In genomic region chr1:31372961-31373896, GRCh38 we compare ENCODE assay signal across 8 cellular contexts. TPM values are rescaled to one million over a fixed set of nuclear protein-coding genes. Genes with fewer than 3 reads are reported as not detected.
DNase-seq lines count a peak whose midpoint lies in the region; ATAC-seq, FAIRE-seq and TF ChIP-seq lines count a peak whose summit lies in the region.

FABP3 (minus strand) TSS chr1:31373076; CDS start chr1:31373014, 62 bp downstream.

- ATAC-seq in activated CD4-positive, CD25-positive, alpha-beta regulatory T cell treated with anti-CD3 and anti-CD28 coated beads, Interleukin-2, amount 50 U/mL, for 24 hours: peak; percentile 41 to 53
- peak; percentile 69 to 82 (median 78) for ATAC-seq in pancreas
- ATAC-seq in HG03520 (IDR thresholded peaks at IDR 0.05; ENCODE audit: unreplicated experiment): no peak
- no peak for ATAC-seq in GM21619 (IDR thresholded peaks at IDR 0.05; ENCODE audit: unreplicated experiment)

- H3K27me3 Mint-ChIP-seq in astrocyte (ENCODE audit: low read depth, unreplicated experiment): no peaks in the 10 kb centered on the region

- peak within 1 kb of the TSS; percentile 84 for H3K9ac ChIP-seq in astrocyte (ENCODE audit: low read length)

- intact Hi-C loops in pancreas (cut with DNase I): no loop called here

- H3K4me3 ChIP-seq in astrocyte (ENCODE audit: insufficient read depth, low read depth, low read length): peak within 1 kb of the TSS; percentile 62
- peak within 1 kb of the TSS; percentile 58 to 59 for H3K4me3 ChIP-seq in right atrium auricular region
- peak within 1 kb of the TSS in 2 of 4 donors; percentile 20 to 35 for H3K4me3 ChIP-seq in pancreas

- no peaks in the 10 kb centered on the region for H4K20me1 ChIP-seq in astrocyte (ENCODE audit: insufficient read depth, low read length)

- H3K4me1 ChIP-seq in astrocyte (ENCODE audit: insufficient read depth, low read length): peaks cover 27% of the 10 kb centered on the region
- peaks cover 0 to 32% of the 10 kb centered on the region in 2 donors for H3K4me1 ChIP-seq in right atrium auricular region
- peaks cover 7 to 21% (median 7%) of the 10 kb centered on the region in 3 donors for H3K4me1 ChIP-seq in pancreas

- H2AFZ ChIP-seq in astrocyte (ENCODE audit: low read depth, low read length): peak within 1 kb of the TSS; percentile 94

- H3K36me3 ChIP-seq in astrocyte (ENCODE audit: insufficient read depth, low read length) (no peaks in the 10 kb centered on the region), right atrium auricular region (peaks cover 39% of the 10 kb centered on the region), pancreas (no peaks in the 10 kb centered on the region)

- H3K4me1 Mint-ChIP-seq in astrocyte (ENCODE audit: low read depth, unreplicated experiment): peaks cover 28% of the 10 kb centered on the region

- peaks cover 6% of the 10 kb centered on the region for H3K36me3 Mint-ChIP-seq in astrocyte (ENCODE audit: low read depth, unreplicated experiment)

- no peak for FAIRE-seq in astrocyte (lab: Jason Lieb, UNC)
- no peak for FAIRE-seq in pancreas (lab: Jason Lieb, UNC)

- peak within 1 kb of the TSS; percentile 95 for H3K27ac Mint-ChIP-seq in astrocyte (ENCODE audit: unreplicated experiment)

- no peaks in the 10 kb centered on the region for H3K27me3 ChIP-seq in astrocyte (ENCODE audit: insufficient read depth, low read length)
- H3K27me3 ChIP-seq in right atrium auricular region: no peaks in the 10 kb centered on the region
- H3K27me3 ChIP-seq in pancreas: no peaks in the 10 kb centered on the region

- peak within 1 kb of the TSS; percentile 76 for H3K4me3 Mint-ChIP-seq in astrocyte (ENCODE audit: unreplicated experiment)

- no peaks in the 10 kb centered on the region for H3K9me3 Mint-ChIP-seq in astrocyte (ENCODE audit: unreplicated experiment)

- WGBS in pancreas, 2 donors: 18% methylated on average over 43 to 46 of the region's 46 CpGs

- no peak for DNase-seq in activated CD4-positive, CD25-positive, alpha-beta regulatory T cell (lab: John Stamatoyannopoulos, UW)
- DNase-seq in NCI-H82 treated with DMSO at 0.1 percent for 48 hours (lab: John Stamatoyannopoulos, UW; ENCODE audit: unreplicated experiment): peak; percentile 42
- DNase-seq in astrocyte (ENCODE audit: low read depth): peak; percentile 47
- DNase-seq in right atrium auricular region (ENCODE audit: low spot score): peak; percentile 91
- DNase-seq in pancreas: peak; percentile 66 to 89 (median 72)

- H3K79me2 ChIP-seq in astrocyte (ENCODE audit: insufficient read depth, low read length): no peaks in the 10 kb centered on the region

- TF ChIP-seq CTCF in astrocyte (IDR thresholded peaks at IDR 0.05; ENCODE audit: insufficient read depth, low read depth, low read length) (no peak), right atrium auricular region (IDR thresholded peaks at IDR 0.05) (no peak), pancreas (IDR thresholded peaks at IDR 0.05) (no peak)

- H3K9me3 ChIP-seq in astrocyte (ENCODE audit: insufficient read depth, low read depth, low read length): no peaks in the 10 kb centered on the region
- H3K9me3 ChIP-seq in right atrium auricular region: no peaks in the 10 kb centered on the region
- no peaks in the 10 kb centered on the region for H3K9me3 ChIP-seq in pancreas

- H3K27ac ChIP-seq in astrocyte (ENCODE audit: low read depth, low read length) (peak within 1 kb of the TSS; percentile 60), right atrium auricular region (peak within 1 kb of the TSS; percentile 89 to 93), pancreas (peak within 1 kb of the TSS; percentile 56 to 67 (median 60))

- peak within 1 kb of the TSS; percentile 97 for H3K4me2 ChIP-seq in astrocyte (ENCODE audit: low read length)

RNA-seq across cellular contexts. Expression of gene FABP3, which starts in this region (rescaled TPM):
- total RNA-seq in astrocyte (13.5 and 20.4 TPM in 2 replicates), right atrium auricular region (1,000 to 10,000 TPM; 3,211 to 3,527 TPM), pancreas (1 to 10 TPM in 3 of 6 donors, under 1 TPM in 1, not detected in 2; 0.72 to 3.6 (median 1.7) TPM)
- polyA plus RNA-seq in pancreas: 1 to 10 TPM; 4.6 to 5.4 TPM

Comparison
In these comparisons a context has a peak if more than half of its experiments do, and no peak if none do; other contexts are left out.
1. RNA of gene FABP3 (total RNA-seq): 3,211 to 3,527 TPM in right atrium auricular region; 13.5 to 20.4 TPM in astrocyte and 0.72 to 3.6 TPM in pancreas; every median in the first group is over 100 times any median in the second.
2. ATAC-seq: peak in activated CD4-positive, CD25-positive, alpha-beta regulatory T cell treated with anti-CD3 and anti-CD28 coated beads, Interleukin-2, amount 50 U/mL, for 24 hours (2 of 2) and pancreas (4 of 4); none in HG03520 (single experiment) and GM21619 (single experiment).
3. DNase-seq: peak in NCI-H82 treated with DMSO at 0.1 percent for 48 hours (single experiment), astrocyte (single experiment), right atrium auricular region (single experiment) and pancreas (6 of 6); none in activated CD4-positive, CD25-positive, alpha-beta regulatory T cell (0 of 4).
4. Peak in every context shown above with its lines, with median percentiles within 50 percentile points of each other: H3K27ac ChIP-seq.